Comparison of ENCODE assay signal across 33 cellular contexts in genomic region chrX:80293354-80293753, GRCh38.
DNase-seq lines count a peak whose midpoint lies in the region; ATAC-seq, FAIRE-seq and TF ChIP-seq lines count a peak whose summit lies in the region.
"Had no signal": no experiment of that assay in that cellular context is flagged by ENCODE, and none has a peak within 500 bp of the region (broad histone marks: within the 10 kb centered on the region; RNA-seq: fewer than 3 reads in every experiment).

No MANE protein-coding gene starts in this region.

- H3K9me3 ChIP-seq in astrocyte (ENCODE audit: insufficient read depth, low read depth, low read length) (no peaks in the 10 kb centered on the region), K562 (replicated peaks; ENCODE audit: control insufficient read depth, insufficient read depth, low read depth, low read length) (no peaks in the 10 kb centered on the region), heart left ventricle (no peaks in the 10 kb centered on the region)
- H3K9me3 ChIP-seq: A549, BE2C, BLaER1, Caco-2 had no signal

- H3K36me3 Mint-ChIP-seq in astrocyte (ENCODE audit: low read depth, unreplicated experiment) (peaks cover 1% of the 10 kb centered on the region), mesothelial cell of epicardium (no peaks in the 10 kb centered on the region)
- H3K36me3 Mint-ChIP-seq: CD14-positive monocyte; CD4-positive, alpha-beta memory T cell; CD4-positive, CD25-positive, alpha-beta regulatory T cell; CD8-positive, alpha-beta memory T cell; CD8-positive, alpha-beta T cell had no signal

- no peak for TF ChIP-seq RAD21 in K562 (CRISPR knock-in tag; conservative IDR thresholded peaks at IDR 0.05 in 1 of 2, IDR thresholded peaks at IDR 0.05 in 1 of 2)

- POLR2A ChIA-PET in K562 (lab: Yijun Ruan, JAX) = no interaction called here

- H3K4me2 ChIP-seq in astrocyte (ENCODE audit: low read length) (no peak overlapping the region), K562 (ENCODE audit: insufficient read depth, low read length) (no peak overlapping the region)
- H3K4me2 ChIP-seq: A549; BLaER1; BLaER1 treated with 17β-estradiol and CSF1 and Interleukin-3, amounts not matched to agents 10 nM and 100 nM had no signal

- CTCF ChIA-PET in K562 (lab: Yijun Ruan, JAX; ENCODE audit: low intra/inter-chr PET ratio) = no interaction called here

- in situ Hi-C loops in K562 (cut with MboI) = loop anchor here (25.0 kb wide), 1 partner anchor 294 kb away; no protein-coding TSS in a partner anchor

- H3K36me3 ChIP-seq in astrocyte (ENCODE audit: insufficient read depth, low read length) (no peaks in the 10 kb centered on the region), K562 (ENCODE audit: control insufficient read depth, insufficient read depth, low read length) (no peaks in the 10 kb centered on the region), heart left ventricle (no peaks in the 10 kb centered on the region)
- H3K36me3 ChIP-seq: BE2C; BLaER1; BLaER1 treated with 17β-estradiol and CSF1 and Interleukin-3, amounts not matched to agents 10 nM and 100 nM had no signal

- no peak for TF ChIP-seq CTCF in astrocyte (IDR thresholded peaks at IDR 0.05; ENCODE audit: insufficient read depth, low read depth, low read length)
- no peak for TF ChIP-seq CTCF in K562 (IDR thresholded peaks at IDR 0.05 in 2 of 3, conservative IDR thresholded peaks at IDR 0.05 in 1 of 3; ENCODE audit: insufficient read depth in 2 of 3, low read depth in 1 of 3, low read length in 3 of 3)
- TF ChIP-seq CTCF in mesothelial cell of epicardium (IDR thresholded peaks at IDR 0.05; ENCODE audit: unreplicated experiment) = no peak
- no peak for TF ChIP-seq CTCF in heart left ventricle (IDR thresholded peaks at IDR 0.05)

- DNase-seq in astrocyte (ENCODE audit: low read depth) (no peak), K562 (ENCODE audit: extremely low read depth in 1 of 4, low spot score in 3 of 4) (peak in 3 of 4 experiments; percentile 8 to 41 (median 9)), mesothelial cell of epicardium (ENCODE audit: low spot score in 2 of 2, unreplicated experiment in 2 of 2) (no peak), heart left ventricle (no peak)
- DNase-seq: 8988T; ACHN; AML-193; BE2C; C1 segment of cervical spinal cord; Caco-2; Calu3; CD4-positive, alpha-beta memory T cell; CD4-positive, alpha-beta T cell; CD4-positive, CD25-positive, alpha-beta regulatory T cell; CD8-positive, alpha-beta memory T cell; CD8-positive, alpha-beta T cell; COR-L47; DMS 273 treated with DMSO at 0.1 percent for 48 hours; DMS153; DMS53; DMS79; DMS79 treated with DMSO at 0.1 percent for 48 hours; DND-41; EL had no signal

- H3K27ac Mint-ChIP-seq in astrocyte (ENCODE audit: unreplicated experiment) = no peak overlapping the region
- H3K27ac Mint-ChIP-seq in mesothelial cell of epicardium = no peak overlapping the region
- H3K27ac Mint-ChIP-seq: B cell; CD14-positive monocyte; CD4-positive, alpha-beta memory T cell; CD4-positive, alpha-beta T cell; CD4-positive, CD25-positive, alpha-beta regulatory T cell; CD8-positive, alpha-beta memory T cell; CD8-positive, alpha-beta T cell had no signal

- H3K4me1 ChIP-seq in astrocyte (ENCODE audit: insufficient read depth, low read length) = no peaks in the 10 kb centered on the region
- no peaks in the 10 kb centered on the region for H3K4me1 ChIP-seq in K562 (replicated peaks in 1 of 2; ENCODE audit: control insufficient read depth in 2 of 2, insufficient read depth in 2 of 2, low read length in 2 of 2)
- H3K4me1 ChIP-seq in heart left ventricle = no peaks in the 10 kb centered on the region
- H3K4me1 ChIP-seq: A549; BE2C; BLaER1; BLaER1 treated with 17β-estradiol and CSF1 and Interleukin-3, amounts not matched to agents 10 nM and 100 nM; Caco-2 had no signal

- H3K27me3 Mint-ChIP-seq in astrocyte (ENCODE audit: low read depth, unreplicated experiment) (no peaks in the 10 kb centered on the region), mesothelial cell of epicardium (ENCODE audit: low read depth) (no peaks in the 10 kb centered on the region)
- H3K27me3 Mint-ChIP-seq: B cell; CD4-positive, alpha-beta memory T cell; CD4-positive, alpha-beta T cell; CD4-positive, CD25-positive, alpha-beta regulatory T cell had no signal

- H4K20me1 ChIP-seq in astrocyte (ENCODE audit: insufficient read depth, low read length) = no peaks in the 10 kb centered on the region
- no peaks in the 10 kb centered on the region for H4K20me1 ChIP-seq in K562 (replicated peaks; ENCODE audit: control insufficient read depth, insufficient read depth, low read length)
- H4K20me1 ChIP-seq: BLaER1; BLaER1 treated with 17β-estradiol and CSF1 and Interleukin-3, amounts not matched to agents 10 nM and 100 nM had no signal

- peak; percentile 71 for FAIRE-seq in astrocyte (lab: Jason Lieb, UNC)
- FAIRE-seq in K562 (lab: Jason Lieb, UNC) = no peak
- FAIRE-seq: A204.1, D721Med had no signal

- peak; percentile 26; the same call in 1 of the 2 replicates for TF ChIP-seq EP300 in K562 (IDR thresholded peaks at IDR 0.05; ENCODE audit: low read length)

- H3K9me3 Mint-ChIP-seq in astrocyte (ENCODE audit: unreplicated experiment) (peaks cover 2% of the 10 kb centered on the region), mesothelial cell of epicardium (peaks cover 35% of the 10 kb centered on the region)

- H2AFZ ChIP-seq in astrocyte (ENCODE audit: low read depth, low read length) (no peak overlapping the region), K562 (ENCODE audit: low read depth, low read length) (peak overlapping the region; percentile 32; the same call in 1 of the 2 replicates)

- no peak for TF ChIP-seq POLR2A in K562 (conservative IDR thresholded peaks at IDR 0.05)
- no peak for TF ChIP-seq POLR2A in heart left ventricle (IDR thresholded peaks at IDR 0.05)

- H3K4me1 Mint-ChIP-seq in astrocyte (ENCODE audit: low read depth, unreplicated experiment) (no peaks in the 10 kb centered on the region), mesothelial cell of epicardium (no peaks in the 10 kb centered on the region)
- H3K4me1 Mint-ChIP-seq: B cell; CD14-positive monocyte; CD4-positive, alpha-beta memory T cell; CD4-positive, CD25-positive, alpha-beta regulatory T cell; CD8-positive, alpha-beta memory T cell had no signal

- 0% methylated on average over 1 of the region's 1 CpG for WGBS in K562 (ENCODE audit: insufficient coverage, low coverage, missing lambda C conversion rate)
- 89 to 91% (median 90%) methylated on average over 1 of the region's 1 CpG for WGBS in heart left ventricle, 4 donors

- intact Hi-C loops in K562 (cut with micrococcal nuclease) = no loop called here
- intact Hi-C loops in heart left ventricle (cut with DNase I) = no loop called here

- no peaks in the 10 kb centered on the region for H3K9me1 ChIP-seq in K562 (ENCODE audit: control insufficient read depth, insufficient read depth, low read length)

- no peaks in the 10 kb centered on the region for H3K27me3 ChIP-seq in astrocyte (ENCODE audit: insufficient read depth, low read length)
- no peaks in the 10 kb centered on the region for H3K27me3 ChIP-seq in K562 (ENCODE audit: control insufficient read depth in 2 of 2, insufficient read depth in 2 of 2, low read length in 2 of 2)
- peaks cover 0 to 4% (median 0%) of the 10 kb centered on the region in 9 donors for H3K27me3 ChIP-seq in heart left ventricle
- H3K27me3 ChIP-seq: BE2C had no signal

- BruUV-seq in K562 (replicated peaks; lab: Mats Ljungman, UMichigan) = no TSS peak

- H3K4me3 ChIP-seq in astrocyte (ENCODE audit: insufficient read depth, low read depth, low read length) = no peak overlapping the region
- no peak overlapping the region for H3K4me3 ChIP-seq in K562
- no peak overlapping the region for H3K4me3 ChIP-seq in heart left ventricle
- H3K4me3 ChIP-seq: A549; BLaER1; BLaER1 treated with 17β-estradiol and CSF1 and Interleukin-3, amounts not matched to agents 10 nM and 100 nM had no signal

- no peak overlapping the region for H3K4me3 Mint-ChIP-seq in astrocyte (ENCODE audit: unreplicated experiment)
- no peak overlapping the region for H3K4me3 Mint-ChIP-seq in mesothelial cell of epicardium
- H3K4me3 Mint-ChIP-seq: B cell; CD14-positive monocyte; CD4-positive, alpha-beta memory T cell; CD4-positive, alpha-beta T cell; CD4-positive, CD25-positive, alpha-beta regulatory T cell; CD8-positive, alpha-beta memory T cell; CD8-positive, alpha-beta T cell had no signal

- H3K9ac ChIP-seq in astrocyte (ENCODE audit: low read length) = no peak overlapping the region
- no peak overlapping the region; a peak in 1 of 4 replicates for H3K9ac ChIP-seq in K562 (ENCODE audit: insufficient read depth in 1 of 2, low read depth in 2 of 2, low read length in 2 of 2)
- H3K9ac ChIP-seq: BLaER1; BLaER1 treated with 17β-estradiol and CSF1 and Interleukin-3, amounts not matched to agents 10 nM and 100 nM had no signal

- H3K27ac ChIP-seq in astrocyte (ENCODE audit: low read depth, low read length) (no peak overlapping the region), K562 (ENCODE audit: extremely low read depth, low read depth, low read length) (peak overlapping the region; percentile 46; the same call in 2 of the 3 replicates), heart left ventricle (no peak overlapping the region)
- H3K27ac ChIP-seq: 22Rv1; A549; BLaER1; BLaER1 treated with 17β-estradiol and CSF1 and Interleukin-3, amounts not matched to agents 10 nM and 100 nM; C4-2B had no signal

- peak; percentile 79 for ATAC-seq in K562
- ATAC-seq in heart left ventricle = no peak
- ATAC-seq: A549; CD8-positive, alpha-beta T cell had no signal

- H3K79me2 ChIP-seq in astrocyte (ENCODE audit: insufficient read depth, low read length) = no peaks in the 10 kb centered on the region
- H3K79me2 ChIP-seq in K562 (ENCODE audit: control insufficient read depth, insufficient read depth, low read length) = no peaks in the 10 kb centered on the region

TF ChIP-seq in K562, 482 proteins besides CTCF, POLR2A, EP300 and RAD21 (continues in another document):
- TF ChIP-seq NBN (IDR thresholded peaks at IDR 0.05; ENCODE audit: low read depth) (0 out of 2 replicates have a peak, but pooled peaks have one; percentile 22), TCF3 (CRISPR knock-in tag; IDR thresholded peaks at IDR 0.05) (peak; percentile 58), TAL1 (IDR thresholded peaks at IDR 0.05) (peak; percentile 71), CBFA2T3 (IDR thresholded peaks at IDR 0.05) (peak; percentile 80), ARID1B (IDR thresholded peaks at IDR 0.05) (peak; percentile 81), TEAD4 (IDR thresholded peaks at IDR 0.05; ENCODE audit: low read length) (peak; percentile 59; the same call in 1 of the 2 replicates), TEAD4 (CRISPR knock-in tag; IDR thresholded peaks at IDR 0.05; ENCODE audit: borderline replicate concordance) (no peak), HMGN3 (IDR thresholded peaks at IDR 0.05; ENCODE audit: borderline replicate concordance, extremely low read depth, insufficient read length, low read depth, low read length) (no peak), SOX6 (IDR thresholded peaks at IDR 0.05) (0 out of 2 replicates have a peak, but pooled peaks have one; percentile 24), ZNF586 (CRISPR knock-in tag; conservative IDR thresholded peaks at IDR 0.05) (no peak), NCOR1 (IDR thresholded peaks at IDR 0.05) (peak; percentile 37), SMARCA4 (IDR thresholded peaks at IDR 0.05) (peak; percentile 61; the same call in 1 of the 2 replicates), RBM39 (optimal IDR thresholded peaks at IDR 0.05; ENCODE audit: low read depth, low read length) (no peak)

Comparison
In these comparisons a context has a peak if more than half of its experiments do, and no peak if none do; other contexts are left out.
1. DNase-seq: peak in K562 (3 of 4); none in astrocyte (single experiment), mesothelial cell of epicardium (0 of 2) and heart left ventricle (0 of 5).